ENCODE assay signal across 10 cellular contexts in genomic region chr13:91247768-91248167, GRCh38.
DNase-seq lines count a peak whose midpoint lies in the region; ATAC-seq and TF ChIP-seq lines count a peak whose summit lies in the region.
"Had no signal": no experiment of that assay in that cellular context is flagged by ENCODE, and none has a peak within 500 bp of the region (broad histone marks: within the 10 kb centered on the region; RNA-seq: fewer than 3 reads in every experiment).

No MANE protein-coding gene starts in this region.

- TF ChIP-seq POLR2A in spleen (IDR thresholded peaks at IDR 0.05) = no peak

- H3K27ac ChIP-seq in SK-N-MC (no peak overlapping the region), hepatocyte (no peak overlapping the region), spleen (no peak overlapping the region)

- no peak overlapping the region for H3K4me3 Mint-ChIP-seq in HFFc6
- no peak overlapping the region for H3K4me3 Mint-ChIP-seq in stimulated activated memory B cell treated with anti-CD40 and anti-IgM and Interleukin-4, amounts not matched to agents 10 μg/mL and 1 μg/mL and 100 μg/mL, for 72 hours

- no peaks in the 10 kb centered on the region; the same call in 1 of the 2 replicates for H3K36me3 Mint-ChIP-seq in HFFc6 (ENCODE audit: low read depth)
- H3K36me3 Mint-ChIP-seq in stimulated activated memory B cell treated with anti-CD40 and anti-IgM and Interleukin-4, amounts not matched to agents 10 μg/mL and 1 μg/mL and 100 μg/mL, for 72 hours = no peaks in the 10 kb centered on the region

- H3K27me3 ChIP-seq in BE2C (peaks cover 14% of the 10 kb centered on the region), hepatocyte (no peaks in the 10 kb centered on the region), spleen (replicated peaks in 1 of 7) (peaks cover 0 to 4% (median 0%) of the 10 kb centered on the region in 7 donors)

- peaks cover 25% of the 10 kb centered on the region for H3K9me3 Mint-ChIP-seq in HFFc6
- no peaks in the 10 kb centered on the region for H3K9me3 Mint-ChIP-seq in stimulated activated memory B cell treated with anti-CD40 and anti-IgM and Interleukin-4, amounts not matched to agents 10 μg/mL and 1 μg/mL and 100 μg/mL, for 72 hours

- no peak overlapping the region for H3K27ac Mint-ChIP-seq in HFFc6
- no peak overlapping the region for H3K27ac Mint-ChIP-seq in stimulated activated memory B cell treated with anti-CD40 and anti-IgM and Interleukin-4, amounts not matched to agents 10 μg/mL and 1 μg/mL and 100 μg/mL, for 72 hours

- H2AFZ ChIP-seq in hepatocyte = no peak overlapping the region

- H3K4me1 ChIP-seq in BE2C = no peaks in the 10 kb centered on the region
- no peaks in the 10 kb centered on the region for H3K4me1 ChIP-seq in hepatocyte (ENCODE audit: insufficient read depth)
- H3K4me1 ChIP-seq in spleen = no peaks in the 10 kb centered on the region

- no peak overlapping the region for H3K4me2 ChIP-seq in hepatocyte

- no peaks in the 10 kb centered on the region for H3K79me2 ChIP-seq in hepatocyte

- H3K36me3 ChIP-seq in BE2C (no peaks in the 10 kb centered on the region), SK-N-MC (ENCODE audit: insufficient read depth, low read length) (no peaks in the 10 kb centered on the region), hepatocyte (replicated peaks; ENCODE audit: insufficient read depth, low read depth) (no peaks in the 10 kb centered on the region), spleen (no peaks in the 10 kb centered on the region)

- no peaks in the 10 kb centered on the region for H3K4me1 Mint-ChIP-seq in HFFc6 (ENCODE audit: low read depth)
- H3K4me1 Mint-ChIP-seq in stimulated activated memory B cell treated with anti-CD40 and anti-IgM and Interleukin-4, amounts not matched to agents 10 μg/mL and 1 μg/mL and 100 μg/mL, for 72 hours = no peaks in the 10 kb centered on the region

- no peaks in the 10 kb centered on the region for H3K27me3 Mint-ChIP-seq in HFFc6 (ENCODE audit: insufficient read depth)
- peaks cover 9% of the 10 kb centered on the region for H3K27me3 Mint-ChIP-seq in stimulated activated memory B cell treated with anti-CD40 and anti-IgM and Interleukin-4, amounts not matched to agents 10 μg/mL and 1 μg/mL and 100 μg/mL, for 72 hours

- no peaks in the 10 kb centered on the region for H4K20me1 ChIP-seq in hepatocyte (ENCODE audit: insufficient read depth, poor library complexity, severe bottlenecking)

- no peak overlapping the region for H3K9ac ChIP-seq in SK-N-MC (ENCODE audit: insufficient read length)

- H3K4me3 ChIP-seq in BE2C (ENCODE audit: low read depth, low read length) = no peak overlapping the region
- H3K4me3 ChIP-seq in SK-N-MC = no peak overlapping the region
- H3K4me3 ChIP-seq in hepatocyte = no peak overlapping the region
- H3K4me3 ChIP-seq in spleen = no peak overlapping the region

- DNase-seq in BE2C (no peak), HFFc6 (no peak), SK-N-MC (ENCODE audit: low read depth, low spot score) (peak; percentile 26), hepatocyte (ENCODE audit: low spot score) (no peak), spleen (no peak), NCI-H1048 (lab: John Stamatoyannopoulos, UW) (no peak)
- DNase-seq: mesendoderm; stimulated activated CD4-positive, alpha-beta T cell treated with anti-CD3 and anti-CD28 coated beads, Interleukin-4, amount 100 ng/mL, for 1 hour had no signal

- peaks cover 2% of the 10 kb centered on the region; the same call in 1 of the 2 replicates for H3K9me3 ChIP-seq in BE2C
- no peaks in the 10 kb centered on the region for H3K9me3 ChIP-seq in SK-N-MC (ENCODE audit: low read depth, low read length)
- H3K9me3 ChIP-seq in hepatocyte (ENCODE audit: low read depth) = no peaks in the 10 kb centered on the region
- H3K9me3 ChIP-seq in spleen = no peaks in the 10 kb centered on the region

- intact Hi-C loops in spleen (cut with DNase I; ENCODE audit: low total_unique reads) = no loop called here

- no peak for ATAC-seq in GM21786 (IDR thresholded peaks at IDR 0.05; ENCODE audit: unreplicated experiment)
- ATAC-seq in stimulated activated memory B cell treated with anti-CD40 and anti-IgM and Interleukin-4, amounts not matched to agents 10 μg/mL and 1 μg/mL and 100 μg/mL, for 72 hours = no peak

- no peaks in the 10 kb centered on the region for H3K9me2 ChIP-seq in hepatocyte (replicated peaks; ENCODE audit: insufficient read depth)

- TF ChIP-seq CTCF in BE2C (IDR thresholded peaks at IDR 0.05; ENCODE audit: low read depth, low read length) = peak; percentile 34; the same call in 1 of the 2 replicates
- TF ChIP-seq CTCF in HFFc6 (IDR thresholded peaks at IDR 0.05) = peak; percentile 22; the same call in 1 of the 2 replicates
- peak; percentile 67 for TF ChIP-seq CTCF in hepatocyte (IDR thresholded peaks at IDR 0.05; ENCODE audit: poor library complexity)
- TF ChIP-seq CTCF in spleen (IDR thresholded peaks at IDR 0.05 in 8 of 11, conservative IDR thresholded peaks at IDR 0.05 in 3 of 11) = peak in 1 of 11 experiments; percentile 19
